In the genomic region with DNA sequence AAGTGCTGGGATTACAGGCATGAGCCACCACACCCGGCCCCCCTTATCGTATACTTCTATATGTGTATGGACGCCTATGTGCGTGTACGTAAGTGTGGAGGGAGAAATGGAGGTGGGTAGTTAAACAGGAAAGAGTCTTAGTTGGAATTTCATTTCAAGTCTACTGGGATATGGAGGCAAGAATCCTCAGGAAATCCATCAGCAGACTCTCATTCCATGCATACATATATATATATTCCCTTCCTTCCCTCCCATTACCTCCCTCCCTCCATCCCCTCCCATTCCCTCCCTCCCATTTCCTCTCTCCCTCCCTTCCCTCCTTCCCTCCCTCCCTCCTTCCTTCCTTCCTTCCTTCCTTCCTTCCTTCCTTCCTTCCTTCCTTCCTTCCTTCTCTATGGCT, we compare ENCODE assay signal across 35 cellular contexts.
"Had no signal": no experiment of that assay in that cellular context is flagged by ENCODE, and none has a peak within 500 bp of the region (broad histone marks: within the 10 kb centered on the region; RNA-seq: fewer than 3 reads in every experiment).

No MANE protein-coding gene starts in this region.

- H3K4me3 ChIP-seq: MG63 had no signal

- H3K9me3 ChIP-seq: MG63 had no signal

- H3K36me3 ChIP-seq: MG63 had no signal

- DNase-seq: Karpas-422, Kasumi-1, MG63, MM.1S, MV-4-11, NCI-H1048, NCI-H1092, NCI-H1092 treated with DMSO at 0.1 percent for 48 hours, NCI-H1105, NCI-H1105 treated with DMSO at 0.1 percent for 48 hours, NCI-H1417, NCI-H1436, NCI-H1436 treated with DMSO at 0.1 percent for 48 hours, NCI-H146, NCI-H1694, NCI-H1694 treated with DMSO at 0.1 percent for 48 hours, NCI-H187, NCI-H187 treated with DMSO at 0.1 percent for 48 hours, NCI-H1930, NCI-H2029, NCI-H2029 treated with DMSO at 0.1 percent for 48 hours, NCI-H2081, NCI-H2081 treated with DMSO at 0.1 percent for 48 hours, NCI-H2107, NCI-H2171, NCI-H2171 treated with DMSO at 0.1 percent for 48 hours, NCI-H2227 treated with DMSO at 0.1 percent for 48 hours, NCI-H226, NCI-H345, NCI-H446, NCI-H446 treated with DMSO at 0.1 percent for 48 hours, NCI-H510A, NCI-H510A treated with DMSO at 0.1 percent for 48 hours, NCI-H524, NCI-H524 treated with DMSO at 0.1 percent for 48 hours had no signal

- H3K27me3 ChIP-seq: MG63 had no signal
